ENCODE assay signal across 28 cellular contexts in the genomic region with DNA sequence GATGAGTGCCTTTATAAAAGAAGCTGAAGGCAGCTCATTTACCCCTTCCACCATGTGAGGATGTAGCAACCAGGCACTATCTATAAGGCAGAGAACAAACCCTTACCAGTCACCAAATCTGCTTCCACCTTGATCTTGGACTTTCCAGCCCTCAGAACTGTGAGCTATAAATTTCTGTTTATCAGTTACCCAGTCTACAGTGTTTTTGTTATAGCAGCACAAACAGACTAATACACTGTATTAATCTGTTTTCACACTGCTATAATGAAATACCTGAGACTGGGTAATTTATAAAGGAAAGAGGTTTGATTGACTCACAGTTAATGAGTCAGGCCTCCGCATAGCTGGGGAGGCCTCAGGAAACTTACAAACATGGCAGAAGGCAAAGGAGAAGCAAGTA.
"Had no signal": no experiment of that assay in that cellular context is flagged by ENCODE, and none has a peak within 500 bp of the region (broad histone marks: within the 10 kb centered on the region; RNA-seq: fewer than 3 reads in every experiment).

No MANE protein-coding gene starts in this region.

- H3K4me1 Mint-ChIP-seq: activated CD4-positive, alpha-beta T cell treated with anti-CD3 and anti-CD28 coated beads, Interleukin-2, amount 10 ng/mL, durations not matched to agents 24 days and 14 days; activated naive CD4-positive, alpha-beta T cell treated with anti-CD3 and anti-CD28 coated beads, Interleukin-2, amount 50 U/mL, for 24 hours; activated naive CD8-positive, alpha-beta T cell treated with anti-CD3 and anti-CD28 coated beads, Interleukin-2, amount 10 ng/mL, durations not matched to agents 7 days and 5 days had no signal

- DNase-seq: activated CD4-positive, alpha-beta T cell treated with anti-CD3 and anti-CD28 coated beads, Interleukin-2, amount 10 ng/mL, durations not matched to agents 24 days and 14 days; activated CD4-positive, alpha-beta T cell treated with anti-CD3 and anti-CD28 coated beads, Interleukin-2, amount 50 U/mL, for 4 hours; activated CD8-positive, alpha-beta T cell treated with anti-CD3 and anti-CD28 coated beads for 36 hours; activated gamma-delta T cell; activated naive CD4-positive, alpha-beta T cell treated with Interleukin-2 at 50 U/mL for 16 hours; activated naive CD8-positive, alpha-beta T cell treated with anti-CD3 and anti-CD28 coated beads, Interleukin-2, amount 10 ng/mL, durations not matched to agents 7 days and 5 days; activated T-cell treated with anti-CD3 and anti-CD28 coated beads, Interleukin-2, amount 50 U/mL, for 24 hours; amygdala; Karpas-422; MG63; NCI-H1048; NCI-H1105 treated with DMSO at 0.1 percent for 48 hours; NCI-H1436; NCI-H1694; NCI-H1930; NCI-H2081 treated with DMSO at 0.1 percent for 48 hours; NCI-H345; NCI-H524 treated with DMSO at 0.1 percent for 48 hours; SHP77; SJCRH30 had no signal

- H3K36me3 ChIP-seq: ascending aorta, MG63, SJCRH30 had no signal

- H3K27ac ChIP-seq: ascending aorta, SJCRH30, SK-N-MC had no signal

- FAIRE-seq: TTC549 had no signal

- H3K36me3 Mint-ChIP-seq: activated naive CD8-positive, alpha-beta T cell treated with anti-CD3 and anti-CD28 coated beads, Interleukin-2, amount 10 ng/mL, durations not matched to agents 7 days and 5 days had no signal

- H3K9me3 ChIP-seq: ascending aorta, MG63 had no signal

- H3K27me3 Mint-ChIP-seq: activated naive CD8-positive, alpha-beta T cell treated with anti-CD3 and anti-CD28 coated beads, Interleukin-2, amount 10 ng/mL, durations not matched to agents 7 days and 5 days had no signal

- H3K27me3 ChIP-seq: ascending aorta, MG63, SJCRH30 had no signal

- H3K27ac Mint-ChIP-seq: activated CD4-positive, alpha-beta T cell treated with anti-CD3 and anti-CD28 coated beads, Interleukin-2, amount 10 ng/mL, durations not matched to agents 24 days and 14 days; activated CD8-positive, alpha-beta T cell treated with anti-CD3 and anti-CD28 coated beads for 36 hours; activated naive CD4-positive, alpha-beta T cell treated with anti-CD3 and anti-CD28 coated beads, Interleukin-2, amount 50 U/mL, for 24 hours; activated naive CD8-positive, alpha-beta T cell treated with anti-CD3 and anti-CD28 coated beads, Interleukin-2, amount 10 ng/mL, durations not matched to agents 7 days and 5 days; activated T-cell treated with anti-CD3 and anti-CD28 coated beads, Interleukin-2, amount 50 U/mL, for 24 hours; activated T-helper 2 cell treated with anti-CD3 and anti-CD28 coated beads, Interferon-gamma antibody, Interleukin-2, Interleukin-4, amounts not matched to agents 10 μg/mL and 5 μg/mL and 100 μg/mL, durations not matched to agents 14 hours and 24 hours and 36 hours; T-helper 1 cell treated with Interleukin-12 subunit alpha and Interleukin-12 subunit beta and Interleukin-4 antibody, amounts not matched to agents 30 μg/mL and 1 μg/mL, for 36 hours; T-helper 2 cell treated with Interferon-gamma antibody and Interleukin-4, amounts not matched to agents 5 μg/mL and 100 μg/mL, for 36 hours had no signal

- ATAC-seq: activated CD8-positive, alpha-beta T cell treated with anti-CD3 and anti-CD28 coated beads for 36 hours; Panc1 had no signal

- H3K4me3 ChIP-seq: ascending aorta, MG63, SJCRH30, SK-N-MC had no signal

- H3K4me3 Mint-ChIP-seq: activated CD4-positive, alpha-beta T cell treated with anti-CD3 and anti-CD28 coated beads, Interleukin-2, amount 10 ng/mL, durations not matched to agents 24 days and 14 days; activated CD8-positive, alpha-beta T cell treated with anti-CD3 and anti-CD28 coated beads for 36 hours; activated naive CD4-positive, alpha-beta T cell treated with anti-CD3 and anti-CD28 coated beads, Interleukin-2, amount 50 U/mL, for 24 hours; activated naive CD8-positive, alpha-beta T cell treated with anti-CD3 and anti-CD28 coated beads, Interleukin-2, amount 10 ng/mL, durations not matched to agents 7 days and 5 days; activated T-cell treated with anti-CD3 and anti-CD28 coated beads, Interleukin-2, amount 50 U/mL, for 24 hours; T-helper 1 cell treated with Interleukin-12 subunit alpha and Interleukin-12 subunit beta and Interleukin-4 antibody, amounts not matched to agents 30 μg/mL and 1 μg/mL, for 36 hours; T-helper 2 cell treated with Interferon-gamma antibody and Interleukin-4, amounts not matched to agents 5 μg/mL and 100 μg/mL, for 36 hours had no signal
